Comparison of ENCODE assay signal across 15 cellular contexts in the genomic region with DNA sequence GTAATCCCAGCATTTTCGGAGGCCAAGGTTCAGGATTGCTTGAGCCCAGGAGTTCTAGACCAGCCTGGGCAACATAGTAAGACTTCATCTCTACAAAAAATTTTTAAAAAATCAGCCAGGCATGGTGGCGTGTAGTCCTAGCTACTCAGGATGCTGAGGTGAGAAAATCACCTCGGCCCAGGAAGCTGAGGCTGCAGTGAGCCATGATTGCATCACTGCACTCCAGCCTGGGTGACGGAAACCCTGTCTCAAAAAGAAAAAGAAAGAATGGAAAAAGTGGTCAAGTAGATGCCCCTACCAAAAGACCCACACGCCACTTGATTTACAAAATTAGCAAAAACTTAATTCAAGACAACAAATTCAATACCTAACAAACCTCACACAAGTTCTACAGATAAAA. TPM values are rescaled to one million over a fixed set of nuclear protein-coding genes. Genes with fewer than 3 reads are reported as not detected.
DNase-seq lines count a peak whose midpoint lies in the region; ATAC-seq and TF ChIP-seq lines count a peak whose summit lies in the region.
"Had no signal": no experiment of that assay in that cellular context is flagged by ENCODE, and none has a peak within 500 bp of the region (broad histone marks: within the 10 kb centered on the region; RNA-seq: fewer than 3 reads in every experiment).

No MANE protein-coding gene starts in this region.

- no peaks in the 10 kb centered on the region for H3K27me3 Mint-ChIP-seq in activated T-helper 17 cell treated with anti-CD3 and anti-CD28 coated beads, Interleukin-2, amount 50 U/mL, for 72 hours

- H3K9me3 ChIP-seq in adrenal gland (replicated peaks in 1 of 3) = no peaks in the 10 kb centered on the region
- H3K9me3 ChIP-seq: lower lobe of right lung, ovary, thoracic aorta had no signal

- ATAC-seq in GM21619 (IDR thresholded peaks at IDR 0.05; ENCODE audit: unreplicated experiment) = peak; percentile 57
- ATAC-seq in activated T-helper 17 cell treated with anti-CD3 and anti-CD28 coated beads, Interleukin-2, amount 50 U/mL, for 72 hours (replicated peaks) = peak; percentile 98
- ATAC-seq in GM21737 (IDR thresholded peaks at IDR 0.05; ENCODE audit: unreplicated experiment) = no peak
- ATAC-seq: lower lobe of right lung had no signal

- intact Hi-C loops in adrenal gland (cut with DNase I) = no loop called here

- no peaks in the 10 kb centered on the region for H3K36me3 ChIP-seq in adrenal gland (replicated peaks in 1 of 2)
- H3K36me3 ChIP-seq: cardiac muscle cell, lower lobe of right lung, ovary, thoracic aorta had no signal

- no peaks in the 10 kb centered on the region for H3K27me3 ChIP-seq in adrenal gland
- H3K27me3 ChIP-seq: cardiac muscle cell, ovary had no signal

- peak overlapping the region; percentile 96 for H3K27ac Mint-ChIP-seq in activated T-helper 17 cell treated with anti-CD3 and anti-CD28 coated beads, Interleukin-2, amount 50 U/mL, for 72 hours

- no peaks in the 10 kb centered on the region for H3K4me1 ChIP-seq in adrenal gland (replicated peaks in 1 of 2)
- H3K4me1 ChIP-seq: lower lobe of right lung had no signal

- no peak for TF ChIP-seq POLR2A in adrenal gland (IDR thresholded peaks at IDR 0.05)

- 78 to 83% (median 78%) methylated on average over 5 of the region's 5 CpGs for whole genome bisulfite sequencing in adrenal gland, 4 donors

- peaks cover 6% of the 10 kb centered on the region for H3K36me3 Mint-ChIP-seq in activated T-helper 17 cell treated with anti-CD3 and anti-CD28 coated beads, Interleukin-2, amount 50 U/mL, for 72 hours (ENCODE audit: low read depth)

- DNase-seq in NK-92 treated with Interleukin-12 subunit alpha and Interleukin-12 subunit beta, amount 100 ng/mL, for 24 hours (lab: John Stamatoyannopoulos, UW) = peak; percentile 34
- DNase-seq in NK-92 (lab: John Stamatoyannopoulos, UW; ENCODE audit: unreplicated experiment) (no peak), NCI-H82 treated with DMSO at 0.1 percent for 48 hours (lab: John Stamatoyannopoulos, UW; ENCODE audit: unreplicated experiment) (no peak), adrenal gland (no peak)
- DNase-seq in stimulated activated CD4-positive, alpha-beta T cell treated with anti-CD3 and anti-CD28 coated beads, Interleukin-2, amount 100 ng/mL, for 48 hours = peak; percentile 30 to 32
- DNase-seq: hypothalamus, lower lobe of right lung, NCI-H2029 treated with DMSO at 0.1 percent for 48 hours, ovary had no signal

- H3K4me3 Mint-ChIP-seq in activated T-helper 17 cell treated with anti-CD3 and anti-CD28 coated beads, Interleukin-2, amount 50 U/mL, for 72 hours = peak overlapping the region; percentile 74

- H3K4me3 ChIP-seq in adrenal gland = no peak overlapping the region
- H3K4me3 ChIP-seq: cardiac muscle cell, lower lobe of right lung, ovary, thoracic aorta had no signal

- TF ChIP-seq CTCF in adrenal gland (IDR thresholded peaks at IDR 0.05) = no peak

- no peak overlapping the region for H3K27ac ChIP-seq in adrenal gland
- H3K27ac ChIP-seq: 22Rv1, cardiac muscle cell, lower lobe of right lung, ovary, thoracic aorta had no signal

- peaks cover 19% of the 10 kb centered on the region for H3K4me1 Mint-ChIP-seq in activated T-helper 17 cell treated with anti-CD3 and anti-CD28 coated beads, Interleukin-2, amount 50 U/mL, for 72 hours

- H3K9me3 Mint-ChIP-seq in activated T-helper 17 cell treated with anti-CD3 and anti-CD28 coated beads, Interleukin-2, amount 50 U/mL, for 72 hours = no peaks in the 10 kb centered on the region

RNA-seq across cellular contexts. Expression of gene TESK1, which starts 34.4 kb away (rescaled TPM):
- total RNA-seq in activated T-helper 17 cell treated with anti-CD3 and anti-CD28 coated beads, Interleukin-2, amount 50 U/mL, for 72 hours = 10 to 100 TPM; 23.5 to 39.0 TPM
- 100 to 1,000 TPM in 1 of 8 donors, 10 to 100 TPM in 7; 25.9 to 189 (median 55.7) TPM for total RNA-seq in adrenal gland
- polyA plus RNA-seq in adrenal gland = 100 to 1,000 TPM in 2 of 3 donors, 10 to 100 TPM in 1; 68.6 to 159 (median 152) TPM

RNA-seq across cellular contexts. Expression of gene CD72, which starts 47.5 kb away (rescaled TPM):
- 10 to 100 TPM in 1 of 2 donors, 1 to 10 TPM in 1; 7.5 to 43.2 TPM for total RNA-seq in activated T-helper 17 cell treated with anti-CD3 and anti-CD28 coated beads, Interleukin-2, amount 50 U/mL, for 72 hours
- total RNA-seq in adrenal gland = 1 to 10 TPM in 7 of 8 donors, under 1 TPM in 1; 0.69 to 8.0 (median 4.3) TPM
- polyA plus RNA-seq in adrenal gland = 10 to 100 TPM in 1 of 3 donors, 1 to 10 TPM in 2; 1.3 to 18.5 (median 7.4) TPM

Comparison
In these comparisons a context has a peak if more than half of its experiments do, and no peak if none do; other contexts are left out.
1. DNase-seq: peak in NK-92 treated with Interleukin-12 subunit alpha and Interleukin-12 subunit beta, amount 100 ng/mL, for 24 hours (single experiment) and stimulated activated CD4-positive, alpha-beta T cell treated with anti-CD3 and anti-CD28 coated beads, Interleukin-2, amount 100 ng/mL, for 48 hours (2 of 2); none in NK-92 (single experiment), NCI-H82 treated with DMSO at 0.1 percent for 48 hours (single experiment) and adrenal gland (0 of 7).